ENCODE assay signal across 12 cellular contexts in genomic region chr1:65167544-65167943, GRCh38.
"Had no signal": no experiment of that assay in that cellular context is flagged by ENCODE, and none has a peak within 500 bp of the region (broad histone marks: within the 10 kb centered on the region; RNA-seq: fewer than 3 reads in every experiment).

No MANE protein-coding gene starts in this region.

- H3K36me3 Mint-ChIP-seq: naive thymus-derived CD8-positive, alpha-beta T cell had no signal

- H3K4me1 ChIP-seq: upper lobe of right lung had no signal

- H3K4me3 Mint-ChIP-seq: activated CD8-positive, alpha-beta T cell treated with anti-CD3 and anti-CD28 coated beads, Interleukin-2, amount 10 ng/mL, durations not matched to agents 7 days and 5 days; activated naive CD8-positive, alpha-beta T cell treated with anti-CD3 and anti-CD28 coated beads, Interleukin-2, amount 10 ng/mL, durations not matched to agents 7 days and 5 days; naive thymus-derived CD8-positive, alpha-beta T cell had no signal

- H3K9me3 Mint-ChIP-seq: activated naive CD8-positive, alpha-beta T cell treated with anti-CD3 and anti-CD28 coated beads, Interleukin-2, amount 10 ng/mL, durations not matched to agents 7 days and 5 days; naive thymus-derived CD8-positive, alpha-beta T cell had no signal

- DNase-seq: activated CD4-positive, alpha-beta T cell treated with anti-CD3 and anti-CD28 coated beads for 48 hours; activated CD8-positive, alpha-beta memory T cell treated with anti-CD3 and anti-CD28 coated beads, Interleukin-2, amount 50 U/mL, for 48 hours; activated CD8-positive, alpha-beta T cell treated with anti-CD3 and anti-CD28 coated beads, Interleukin-2, amount 10 ng/mL, durations not matched to agents 7 days and 5 days; activated naive CD8-positive, alpha-beta T cell treated with anti-CD3 and anti-CD28 coated beads, Interleukin-2, amount 10 ng/mL, durations not matched to agents 7 days and 5 days; dorsolateral prefrontal cortex; naive thymus-derived CD8-positive, alpha-beta T cell; stimulated activated CD4-positive, alpha-beta T cell treated with anti-CD3 and anti-CD28 coated beads, Interleukin-2, amount 100 ng/mL, for 48 hours; stimulated activated naive CD4-positive, alpha-beta T cell treated with Interleukin-2 at 50 U/mL for 16 hours; upper lobe of right lung had no signal

- H3K27ac ChIP-seq: upper lobe of right lung had no signal

- H3K27me3 Mint-ChIP-seq: activated naive CD8-positive, alpha-beta T cell treated with anti-CD3 and anti-CD28 coated beads, Interleukin-2, amount 10 ng/mL, durations not matched to agents 7 days and 5 days had no signal

- H3K36me3 ChIP-seq: breast epithelium, upper lobe of right lung had no signal

- ATAC-seq: activated CD8-positive, alpha-beta T cell treated with anti-CD3 and anti-CD28 coated beads, Interleukin-2, amount 10 ng/mL, durations not matched to agents 7 days and 5 days; esophagus mucosa; naive thymus-derived CD8-positive, alpha-beta T cell; upper lobe of right lung had no signal

- H3K27ac Mint-ChIP-seq: activated CD8-positive, alpha-beta T cell treated with anti-CD3 and anti-CD28 coated beads, Interleukin-2, amount 10 ng/mL, durations not matched to agents 7 days and 5 days; activated naive CD8-positive, alpha-beta T cell treated with anti-CD3 and anti-CD28 coated beads, Interleukin-2, amount 10 ng/mL, durations not matched to agents 7 days and 5 days; naive thymus-derived CD8-positive, alpha-beta T cell had no signal

- H3K4me3 ChIP-seq: breast epithelium, dorsolateral prefrontal cortex, lung, upper lobe of right lung had no signal

- H3K9me3 ChIP-seq: breast epithelium, upper lobe of right lung had no signal
